In genomic region chr19:3455960-3456601, GRCh38 we compare ENCODE assay signal across 1 cellular context.
TF ChIP-seq lines count a peak whose summit lies in the region.

No MANE protein-coding gene starts in this region.

TF ChIP-seq in K562, 482 proteins besides CTCF, POLR2A, EP300 and RAD21:
- TF ChIP-seq POLR2G (IDR thresholded peaks at IDR 0.05; ENCODE audit: low read depth, low read length) (peak; percentile 61), PTBP1 (IDR thresholded peaks at IDR 0.05; ENCODE audit: low read depth, low read length) (no peak), HNRNPLL (IDR thresholded peaks at IDR 0.05; ENCODE audit: low read depth, low read length, poor library complexity, severe bottlenecking) (no peak), MCM7 (IDR thresholded peaks at IDR 0.05) (no peak), RBM22 (IDR thresholded peaks at IDR 0.05; ENCODE audit: low read depth, low read length, poor library complexity, severe bottlenecking) (peak; percentile 95), ZNF707 (CRISPR knock-in tag; conservative IDR thresholded peaks at IDR 0.05) (no peak), TBL1XR1 (IDR thresholded peaks at IDR 0.05; ENCODE audit: low read length in 2 of 2) (no peak), HDAC2 (IDR thresholded peaks at IDR 0.05) (no peak)
